8 cellular contexts compared by ENCODE assay signal in genomic region chr3:48663489-48664312, GRCh38. TPM values are rescaled to one million over a fixed set of nuclear protein-coding genes. Genes with fewer than 3 reads are reported as not detected.
DNase-seq lines count a peak whose midpoint lies in the region; ATAC-seq and TF ChIP-seq lines count a peak whose summit lies in the region.

No MANE protein-coding gene starts in this region.

- peaks cover 54% of the 10 kb centered on the region for H3K36me3 Mint-ChIP-seq in Calu3 (ENCODE audit: insufficient read depth, unreplicated experiment)
- H3K36me3 Mint-ChIP-seq in activated T-cell treated with anti-CD3 and anti-CD28 coated beads, Interleukin-2, amount 50 U/mL, for 24 hours (ENCODE audit: low read depth) = peaks cover 8% of the 10 kb centered on the region

- H3K27ac Mint-ChIP-seq in Calu3 (ENCODE audit: unreplicated experiment) = peak overlapping the region; percentile 100
- peak overlapping the region; percentile 91 for H3K27ac Mint-ChIP-seq in activated T-cell treated with anti-CD3 and anti-CD28 coated beads, Interleukin-2, amount 50 U/mL, for 24 hours

- intact Hi-C loops in Calu3 (cut with micrococcal nuclease; ENCODE audit: unreplicated experiment) = loop anchor here (1.0 kb wide), 1 partner anchor 28 kb away; the partner anchor contains the start of gene SLC26A6

- peak; percentile 81 for TF ChIP-seq CTCF in Calu3 (IDR thresholded peaks at IDR 0.05; ENCODE audit: unreplicated experiment)

- no peaks in the 10 kb centered on the region for H3K9me3 Mint-ChIP-seq in Calu3 (ENCODE audit: low read depth, unreplicated experiment)
- peaks cover 2% of the 10 kb centered on the region for H3K9me3 Mint-ChIP-seq in activated T-cell treated with anti-CD3 and anti-CD28 coated beads, Interleukin-2, amount 50 U/mL, for 24 hours

- peak; percentile 71 for ATAC-seq in GM21381 (IDR thresholded peaks at IDR 0.05; ENCODE audit: unreplicated experiment)

- H3K4me3 ChIP-seq in esophagus (ENCODE audit: low read depth in 1 of 2, low read length in 2 of 2) (peak overlapping the region; percentile 37 to 51), mucosa of rectum (ENCODE audit: low read length in 2 of 2) (peak overlapping the region; percentile 67 to 79)

- DNase-seq in Calu3 (peak; percentile 98), HUDEP-2 (lab: John Stamatoyannopoulos, UW; ENCODE audit: unreplicated experiment in 76 of 76) (peak in 75 of 76 experiments; percentile 67 to 99 (median 97)), OCI-M2 (lab: John Stamatoyannopoulos, UW; ENCODE audit: unreplicated experiment) (peak; percentile 83)
- peak; percentile 90 for DNase-seq in activated T-cell treated with anti-CD3 and anti-CD28 coated beads, Interleukin-2, amount 50 U/mL, for 24 hours
- peak; percentile 64 to 70 for DNase-seq in stimulated activated CD8-positive, alpha-beta memory T cell treated with anti-CD3 and anti-CD28 coated beads, Interleukin-4, amount 100 ng/mL, for 4 hours (ENCODE audit: low read depth in 2 of 2, low spot score in 1 of 2)

- H3K9ac ChIP-seq in mucosa of rectum (ENCODE audit: low read depth in 1 of 2, low read length in 2 of 2) = peak overlapping the region; percentile 65 to 76

- WGBS in esophagus, 2 donors = 1% methylated on average over 65 to 66 of the region's 66 CpGs

- BruUV-seq in Calu3 (replicated peaks; lab: Mats Ljungman, UMichigan) = no TSS peak

- H3K4me1 Mint-ChIP-seq in Calu3 (ENCODE audit: low read depth, unreplicated experiment) = peaks cover 14% of the 10 kb centered on the region
- peaks cover 24% of the 10 kb centered on the region for H3K4me1 Mint-ChIP-seq in activated T-cell treated with anti-CD3 and anti-CD28 coated beads, Interleukin-2, amount 50 U/mL, for 24 hours (ENCODE audit: low read depth)

- CTCF ChIA-PET in Calu3 (lab: Charles Lee) = interaction anchor here (0.5 to 1.0 kb wide), 6 partner anchors 12 to 306 kb away, joined by 3 to 6 read pairs (median 3); partner anchors contain the start of genes NCKIPSD and SLC26A6

- H3K4me1 ChIP-seq in esophagus (ENCODE audit: control insufficient read depth in 2 of 2, insufficient read depth in 2 of 2, low read length in 1 of 2) (peaks cover 17 to 18% of the 10 kb centered on the region in 2 donors), mucosa of rectum (ENCODE audit: control insufficient read depth in 2 of 2, insufficient read depth in 2 of 2, low read length in 2 of 2) (peaks cover 20 to 24% of the 10 kb centered on the region in 2 donors)

- H3K9me3 ChIP-seq in esophagus (ENCODE audit: control insufficient read depth in 2 of 2, insufficient read depth in 1 of 2, low read depth in 1 of 2, low read length in 1 of 2) (no peaks in the 10 kb centered on the region), mucosa of rectum (ENCODE audit: control insufficient read depth in 2 of 2, low read length in 2 of 2) (no peaks in the 10 kb centered on the region)

- H3K27ac ChIP-seq in esophagus (ENCODE audit: low read depth in 2 of 2, low read length in 1 of 2) (peak overlapping the region; percentile 38 to 70), mucosa of rectum (ENCODE audit: low read depth in 2 of 2, low read length in 2 of 2) (peak overlapping the region; percentile 81 to 83)

- no peaks in the 10 kb centered on the region for H3K27me3 Mint-ChIP-seq in Calu3 (ENCODE audit: unreplicated experiment)
- H3K27me3 Mint-ChIP-seq in activated T-cell treated with anti-CD3 and anti-CD28 coated beads, Interleukin-2, amount 50 U/mL, for 24 hours = peaks cover 47% of the 10 kb centered on the region

- H3K36me3 ChIP-seq in esophagus (ENCODE audit: control insufficient read depth in 2 of 2, insufficient read depth in 2 of 2, low read length in 1 of 2) (no peaks in the 10 kb centered on the region), mucosa of rectum (ENCODE audit: control insufficient read depth in 2 of 2, insufficient read depth in 2 of 2, low read length in 2 of 2) (no peaks in the 10 kb centered on the region)

- H3K27me3 ChIP-seq in esophagus (ENCODE audit: control insufficient read depth in 1 of 2, insufficient read depth in 2 of 2, low read length in 2 of 2) = peaks cover 0 to 2% of the 10 kb centered on the region in 2 donors
- H3K27me3 ChIP-seq in mucosa of rectum (ENCODE audit: control insufficient read depth in 2 of 2, insufficient read depth in 2 of 2, low read length in 2 of 2) = peaks cover 2 to 15% of the 10 kb centered on the region in 2 donors

- peak overlapping the region; percentile 96 for H3K4me3 Mint-ChIP-seq in Calu3 (ENCODE audit: low read depth, unreplicated experiment)
- H3K4me3 Mint-ChIP-seq in activated T-cell treated with anti-CD3 and anti-CD28 coated beads, Interleukin-2, amount 50 U/mL, for 24 hours = peak overlapping the region; percentile 82

RNA-seq across cellular contexts. Expression of gene CELSR3, which starts 1.0 kb away (rescaled TPM):
- total RNA-seq in Calu3 (2022) = 24.9 and 28.5 TPM in 2 replicates
- under 1 TPM; 0.36 to 0.77 TPM for polyA plus RNA-seq in esophagus

RNA-seq across cellular contexts. Expression of gene NCKIPSD, which starts 22.0 kb away (rescaled TPM):
- 23.1 and 26.9 TPM in 2 replicates for total RNA-seq in Calu3 (2022)
- 1 to 10 TPM; 7.6 to 8.2 TPM for polyA plus RNA-seq in esophagus

RNA-seq across cellular contexts. Expression of gene SLC26A6, which starts 28.4 kb away (rescaled TPM):
- 21.6 and 27.0 TPM in 2 replicates for total RNA-seq in Calu3 (2022)
- polyA plus RNA-seq in esophagus = 10 to 100 TPM in 1 of 2 donors, 1 to 10 TPM in 1; 6.4 to 20.8 TPM

RNA-seq across cellular contexts. Expression of gene TMEM89, which starts 42.1 kb away (rescaled TPM):
- not detected in 2 replicates for total RNA-seq in Calu3 (2022)
- polyA plus RNA-seq in esophagus = not detected

RNA-seq across cellular contexts. Expression of gene IP6K2, which starts 53.3 kb away (rescaled TPM):
- 87.0 and 105 TPM in 2 replicates for total RNA-seq in Calu3 (2022)
- 100 to 1,000 TPM in 1 of 2 donors, 10 to 100 TPM in 1; 67.8 to 110 TPM for polyA plus RNA-seq in esophagus

Comparison
In these comparisons a context has a peak if more than half of its experiments do, and no peak if none do; other contexts are left out.
1. Peak in every context shown above with its lines: DNase-seq, ATAC-seq, H3K4me3 ChIP-seq and H3K27ac ChIP-seq.